ENCODE assay signal across 9 cellular contexts in the genomic region with DNA sequence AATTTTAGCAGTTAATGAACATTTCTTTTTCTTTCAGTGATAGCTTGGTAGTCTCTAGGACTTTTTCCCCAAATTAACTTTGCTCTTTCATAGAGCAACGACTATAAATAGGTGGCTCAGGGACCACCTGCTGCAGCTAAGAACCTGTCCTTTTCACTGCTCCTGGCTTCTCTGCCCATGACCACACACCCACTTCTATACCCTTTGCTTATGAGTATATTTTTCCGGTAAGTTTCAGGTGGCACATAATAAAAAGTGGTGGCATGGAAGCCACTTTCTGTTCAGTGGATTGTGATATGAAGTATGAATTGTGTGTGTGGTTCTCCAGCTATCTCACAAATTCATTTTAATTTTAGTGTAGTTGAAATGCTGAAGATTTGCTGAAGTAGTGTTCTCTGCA. TPM values are rescaled to one million over a fixed set of nuclear protein-coding genes. Genes with fewer than 3 reads are reported as not detected.
DNase-seq lines count a peak whose midpoint lies in the region; ATAC-seq and TF ChIP-seq lines count a peak whose summit lies in the region.
"Had no signal": no experiment of that assay in that cellular context is flagged by ENCODE, and none has a peak within 500 bp of the region (broad histone marks: within the 10 kb centered on the region; RNA-seq: fewer than 3 reads in every experiment).

No MANE protein-coding gene starts in this region.

- CTCF ChIA-PET in activated B cell treated with CpG ODN at 0.5 μM for 24 hours (lab: Charles Lee): interaction anchor here (1.6 kb wide), 1 partner anchor 36 kb away, joined by 3 read pairs; no protein-coding TSS in a partner anchor

- H3K9me3 Mint-ChIP-seq in activated naive CD4-positive, alpha-beta T cell treated with anti-CD3 and anti-CD28 coated beads, Interleukin-2, amount 50 U/mL, for 24 hours: no peaks in the 10 kb centered on the region
- no peaks in the 10 kb centered on the region for H3K9me3 Mint-ChIP-seq in activated B cell treated with CpG ODN at 0.5 μM for 24 hours
- no peaks in the 10 kb centered on the region for H3K9me3 Mint-ChIP-seq in type B pancreatic cell

- peak overlapping the region; percentile 52 to 62 for H3K4me3 ChIP-seq in left lung

- intact Hi-C loops in activated B cell treated with CpG ODN at 0.5 μM for 24 hours (cut with micrococcal nuclease) (loop anchor here (1.0 to 2.0 kb wide), 3 partner anchors 36 to 1192 kb away; a partner anchor contains a TSS), left lung (cut with DNase I) (no loop called here)

- DNase-seq in activated naive CD4-positive, alpha-beta T cell (lab: John Stamatoyannopoulos, UW): no peak
- DNase-seq in activated B cell treated with CpG ODN at 0.5 μM for 24 hours: no peak
- no peak for DNase-seq in left lung
- DNase-seq in type B pancreatic cell (ENCODE audit: extremely low spot score, unreplicated experiment): no peak
- no peak for DNase-seq in NCI-H2227 treated with DMSO at 0.1 percent for 48 hours (lab: John Stamatoyannopoulos, UW)
- DNase-seq in NCI-H2171 treated with DMSO at 0.1 percent for 48 hours (lab: John Stamatoyannopoulos, UW): no peak
- DNase-seq in SIG-M5 (lab: John Stamatoyannopoulos, UW): no peak
- DNase-seq: substantia nigra had no signal

- POLR2A ChIA-PET in activated B cell treated with CpG ODN at 0.5 μM for 24 hours (lab: Charles Lee): interaction anchor here (1.9 kb wide), 1 partner anchor 8 kb away, joined by 24 read pairs; no protein-coding TSS in a partner anchor

- H3K4me1 ChIP-seq in left lung: peaks cover 8 to 23% of the 10 kb centered on the region in 2 donors

- TF ChIP-seq CTCF in activated B cell treated with CpG ODN at 0.5 μM for 24 hours (IDR thresholded peaks at IDR 0.05): no peak
- no peak for TF ChIP-seq CTCF in left lung (IDR thresholded peaks at IDR 0.05)
- TF ChIP-seq CTCF in type B pancreatic cell (conservative IDR thresholded peaks at IDR 0.05): no peak

- no peak overlapping the region for H3K27ac Mint-ChIP-seq in activated naive CD4-positive, alpha-beta T cell treated with anti-CD3 and anti-CD28 coated beads, Interleukin-2, amount 50 U/mL, for 24 hours
- no peak overlapping the region for H3K27ac Mint-ChIP-seq in activated B cell treated with CpG ODN at 0.5 μM for 24 hours
- peak overlapping the region; percentile 99 for H3K27ac Mint-ChIP-seq in type B pancreatic cell

- peaks cover 24% of the 10 kb centered on the region for H3K4me1 Mint-ChIP-seq in activated naive CD4-positive, alpha-beta T cell treated with anti-CD3 and anti-CD28 coated beads, Interleukin-2, amount 50 U/mL, for 24 hours
- H3K4me1 Mint-ChIP-seq in activated B cell treated with CpG ODN at 0.5 μM for 24 hours (peaks cover 29% of the 10 kb centered on the region), type B pancreatic cell (ENCODE audit: unreplicated experiment) (peaks cover 15% of the 10 kb centered on the region)

- peak overlapping the region in 1 of 2 donors; percentile 97 for H3K27ac ChIP-seq in left lung

- H3K27me3 Mint-ChIP-seq in activated naive CD4-positive, alpha-beta T cell treated with anti-CD3 and anti-CD28 coated beads, Interleukin-2, amount 50 U/mL, for 24 hours: peaks cover 1% of the 10 kb centered on the region
- H3K27me3 Mint-ChIP-seq in activated B cell treated with CpG ODN at 0.5 μM for 24 hours: no peaks in the 10 kb centered on the region
- H3K27me3 Mint-ChIP-seq in type B pancreatic cell: no peaks in the 10 kb centered on the region

- peak overlapping the region; percentile 96 for H3K4me3 Mint-ChIP-seq in activated naive CD4-positive, alpha-beta T cell treated with anti-CD3 and anti-CD28 coated beads, Interleukin-2, amount 50 U/mL, for 24 hours
- H3K4me3 Mint-ChIP-seq in activated B cell treated with CpG ODN at 0.5 μM for 24 hours (peak overlapping the region; percentile 95), type B pancreatic cell (peak overlapping the region; percentile 98)

- H3K9me3 ChIP-seq in left lung: no peaks in the 10 kb centered on the region

- H3K36me3 ChIP-seq in left lung: peaks cover 0 to 36% of the 10 kb centered on the region in 2 donors

- peaks cover 2% of the 10 kb centered on the region for H3K36me3 Mint-ChIP-seq in activated naive CD4-positive, alpha-beta T cell treated with anti-CD3 and anti-CD28 coated beads, Interleukin-2, amount 50 U/mL, for 24 hours
- H3K36me3 Mint-ChIP-seq in activated B cell treated with CpG ODN at 0.5 μM for 24 hours (ENCODE audit: low read depth) (peaks cover 49% of the 10 kb centered on the region), type B pancreatic cell (peaks cover 14% of the 10 kb centered on the region)

- no peaks in the 10 kb centered on the region for H3K27me3 ChIP-seq in left lung

- ATAC-seq in activated B cell treated with CpG ODN at 0.5 μM for 24 hours (ENCODE audit: low read depth) (no peak), left lung (no peak)

RNA-seq across cellular contexts. Expression of a gene that starts 1.2 kb away (rescaled TPM):
- 32.7 and 36.1 TPM in 2 replicates for total RNA-seq in activated B cell treated with CpG ODN at 0.5 μM for 24 hours
- 10 to 100 TPM; 13.1 to 17.8 TPM for total RNA-seq in left lung
- 14.5 and 20.7 TPM in 2 replicates for total RNA-seq in type B pancreatic cell (ENCODE audit: low replicate concordance)

RNA-seq across cellular contexts. Expression of a gene that starts 36.7 kb away (rescaled TPM):
- total RNA-seq in activated B cell treated with CpG ODN at 0.5 μM for 24 hours (0.09 and 0.42 TPM in 2 replicates), left lung (10 to 100 TPM in 1 of 2 donors, 1 to 10 TPM in 1; 8.8 to 14.1 TPM), type B pancreatic cell (ENCODE audit: low replicate concordance) (0.88 and 45.4 TPM in 2 replicates)
